Comparison of ENCODE assay signal across 1 cellular context in genomic region chr6:125190667-125191066, GRCh38.
TF ChIP-seq lines count a peak whose summit lies in the region.

No MANE protein-coding gene starts in this region.

TF ChIP-seq in WTC11, 78 proteins besides CTCF, POLR2A, EP300 and RAD21 (continued from another document):
- TF ChIP-seq USF2 (CRISPR knock-in tag; IDR thresholded peaks at IDR 0.05) (no peak), MXD4 (CRISPR knock-in tag; IDR thresholded peaks at IDR 0.05; ENCODE audit: borderline replicate concordance) (no peak), AR (CRISPR knock-in tag; IDR thresholded peaks at IDR 0.05) (no peak), ZNF423 (CRISPR knock-in tag; IDR thresholded peaks at IDR 0.05) (no peak), NR3C1 (CRISPR knock-in tag; conservative IDR thresholded peaks at IDR 0.05; ENCODE audit: low read depth) (no peak), ATF6 (CRISPR knock-in tag; IDR thresholded peaks at IDR 0.05) (no peak)
- TF ChIP-seq, protein P1, sequence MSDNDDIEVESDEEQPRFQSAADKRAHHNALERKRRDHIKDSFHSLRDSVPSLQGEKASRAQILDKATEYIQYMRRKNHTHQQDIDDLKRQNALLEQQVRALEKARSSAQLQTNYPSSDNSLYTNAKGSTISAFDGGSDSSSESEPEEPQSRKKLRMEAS (CRISPR knock-in tag; IDR thresholded peaks at IDR 0.05): no peak
- TF ChIP-seq, protein P2, sequence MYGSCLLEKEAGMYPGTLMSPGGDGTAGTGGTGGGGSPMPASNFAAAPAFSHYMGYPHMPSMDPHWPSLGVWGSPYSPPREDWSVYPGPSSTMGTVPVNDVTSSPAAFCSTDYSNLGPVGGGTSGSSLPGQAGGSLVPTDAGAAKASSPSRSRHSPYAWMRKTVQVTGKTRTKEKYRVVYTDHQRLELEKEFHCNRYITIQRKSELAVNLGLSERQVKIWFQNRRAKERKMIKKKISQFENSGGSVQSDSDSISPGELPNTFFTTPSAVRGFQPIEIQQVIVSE (CRISPR knock-in tag; IDR thresholded peaks at IDR 0.05; ENCODE audit: borderline replicate concordance): no peak
